Comparison of ENCODE assay signal across 14 cellular contexts in the genomic region with DNA sequence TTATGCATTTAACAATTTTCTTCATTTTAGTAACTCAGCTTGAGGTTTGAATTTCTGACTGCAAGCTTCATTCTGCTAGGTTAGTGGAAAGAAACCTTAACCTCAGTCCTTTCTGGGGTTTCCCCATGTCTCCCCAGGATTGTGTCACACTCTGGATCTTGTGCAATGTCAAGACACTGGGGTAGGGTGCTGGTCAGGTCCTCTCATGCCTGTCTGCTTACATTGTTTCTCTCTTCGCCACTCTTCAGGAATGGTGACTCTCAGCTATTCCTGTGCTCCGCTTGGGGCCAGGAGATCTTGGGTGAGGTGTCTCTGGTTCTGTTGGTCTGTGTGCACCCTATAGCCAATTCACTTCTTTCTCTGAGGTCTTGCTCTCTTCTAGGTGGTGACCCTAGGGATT. TPM values are rescaled to one million over a fixed set of nuclear protein-coding genes. Genes with fewer than 3 reads are reported as not detected.
DNase-seq lines count a peak whose midpoint lies in the region; ATAC-seq and TF ChIP-seq lines count a peak whose summit lies in the region.
"Had no signal": no experiment of that assay in that cellular context is flagged by ENCODE, and none has a peak within 500 bp of the region (broad histone marks: within the 10 kb centered on the region; RNA-seq: fewer than 3 reads in every experiment).

No MANE protein-coding gene starts in this region.

- H3K9me3 ChIP-seq in OCI-LY3 (ENCODE audit: insufficient read depth, low read length): no peaks in the 10 kb centered on the region
- H3K9me3 ChIP-seq in smooth muscle cell (replicated peaks; ENCODE audit: low read depth): no peaks in the 10 kb centered on the region

- no peaks in the 10 kb centered on the region for H3K27me3 Mint-ChIP-seq in activated CD8-positive, alpha-beta memory T cell treated with anti-CD3 and anti-CD28 coated beads, Interleukin-2, amount 10 ng/mL, durations not matched to agents 7 days and 5 days
- H3K27me3 Mint-ChIP-seq in effector memory CD8-positive, alpha-beta T cell: peaks cover 0 to 17% of the 10 kb centered on the region in 2 donors

- peak overlapping the region; percentile 60 for H3K27ac Mint-ChIP-seq in activated CD8-positive, alpha-beta memory T cell treated with anti-CD3 and anti-CD28 coated beads, Interleukin-2, amount 10 ng/mL, durations not matched to agents 7 days and 5 days
- no peak overlapping the region for H3K27ac Mint-ChIP-seq in effector memory CD8-positive, alpha-beta T cell
- H3K27ac Mint-ChIP-seq: endodermal cell had no signal

- H3K27me3 ChIP-seq in OCI-LY3 (ENCODE audit: low read depth, low read length) (no peaks in the 10 kb centered on the region), smooth muscle cell (ENCODE audit: low read depth) (no peaks in the 10 kb centered on the region)

- H3K9ac ChIP-seq in OCI-LY3 (ENCODE audit: low read length) (peak overlapping the region; percentile 43; the same call in 1 of the 2 replicates), smooth muscle cell (ENCODE audit: low read depth) (no peak overlapping the region)

- H4K20me1 ChIP-seq in OCI-LY3 (ENCODE audit: insufficient read depth, low read length) (no peaks in the 10 kb centered on the region), smooth muscle cell (ENCODE audit: low read depth) (no peaks in the 10 kb centered on the region)

- peak overlapping the region; percentile 63 for H3K4me2 ChIP-seq in OCI-LY3 (ENCODE audit: low read length)
- H3K4me2 ChIP-seq in smooth muscle cell: no peak overlapping the region

- H3K36me3 ChIP-seq in OCI-LY3 (replicated peaks; ENCODE audit: low read depth, low read length) (no peaks in the 10 kb centered on the region), smooth muscle cell (ENCODE audit: low read depth) (no peaks in the 10 kb centered on the region)

- peak; percentile 76 for ATAC-seq in activated CD8-positive, alpha-beta memory T cell treated with anti-CD3 and anti-CD28 coated beads, Interleukin-2, amount 10 ng/mL, durations not matched to agents 7 days and 5 days
- peak; percentile 26 for ATAC-seq in effector memory CD8-positive, alpha-beta T cell (replicated peaks)
- ATAC-seq in GM19452 (IDR thresholded peaks at IDR 0.05; ENCODE audit: unreplicated experiment): no peak
- ATAC-seq in HG03432 (IDR thresholded peaks at IDR 0.05; ENCODE audit: unreplicated experiment): no peak

- H3K4me3 ChIP-seq in OCI-LY3 (ENCODE audit: low read length) (peak overlapping the region; percentile 37), smooth muscle cell (no peak overlapping the region)

- TF ChIP-seq CTCF in OCI-LY3 (IDR thresholded peaks at IDR 0.05; ENCODE audit: low read depth, low read length): no peak
- no peak for TF ChIP-seq CTCF in smooth muscle cell (IDR thresholded peaks at IDR 0.05; ENCODE audit: borderline replicate concordance, insufficient read depth, poor library complexity, severe bottlenecking)

- H2AFZ ChIP-seq in OCI-LY3 (ENCODE audit: low read depth, low read length) (no peak overlapping the region), smooth muscle cell (ENCODE audit: low read depth) (no peak overlapping the region)

- H3K4me1 ChIP-seq in OCI-LY3 (ENCODE audit: low read length): peaks cover 57% of the 10 kb centered on the region
- H3K4me1 ChIP-seq in smooth muscle cell (ENCODE audit: low read depth): no peaks in the 10 kb centered on the region

- H3F3A ChIP-seq in smooth muscle cell (ENCODE audit: low read depth): no peaks in the 10 kb centered on the region

- peak; percentile 80 for DNase-seq in activated CD8-positive, alpha-beta memory T cell treated with anti-CD3 and anti-CD28 coated beads, Interleukin-2, amount 10 ng/mL, durations not matched to agents 7 days and 5 days
- no peak for DNase-seq in activated CD8-positive, alpha-beta memory T cell treated with anti-CD3 and anti-CD28 coated beads, Interleukin-2, amount 50 U/mL, for 48 hours
- no peak for DNase-seq in effector memory CD8-positive, alpha-beta T cell
- DNase-seq in stimulated activated CD4-positive, alpha-beta T cell treated with anti-CD3 and anti-CD28 coated beads, TNF-alpha, amount 100 ng/mL, for 48 hours (ENCODE audit: low read depth in 3 of 3): peak in 2 of 3 donors; percentile 46 to 66
- DNase-seq in smooth muscle cell (lab: John Stamatoyannopoulos, UW; ENCODE audit: unreplicated experiment): no peak
- DNase-seq: endodermal cell, GDM1, NCI-H524 treated with DMSO at 0.1 percent for 48 hours had no signal

- H3K4me1 Mint-ChIP-seq in activated CD8-positive, alpha-beta memory T cell treated with anti-CD3 and anti-CD28 coated beads, Interleukin-2, amount 10 ng/mL, durations not matched to agents 7 days and 5 days: peaks cover 77% of the 10 kb centered on the region
- H3K4me1 Mint-ChIP-seq in effector memory CD8-positive, alpha-beta T cell (ENCODE audit: low read depth in 2 of 2): peaks cover 0 to 2% of the 10 kb centered on the region in 2 donors
- H3K4me1 Mint-ChIP-seq: endodermal cell had no signal

- H3K79me2 ChIP-seq in OCI-LY3 (ENCODE audit: low read length): no peaks in the 10 kb centered on the region
- H3K79me2 ChIP-seq in smooth muscle cell (ENCODE audit: low read depth): no peaks in the 10 kb centered on the region

- H3K36me3 Mint-ChIP-seq in activated CD8-positive, alpha-beta memory T cell treated with anti-CD3 and anti-CD28 coated beads, Interleukin-2, amount 10 ng/mL, durations not matched to agents 7 days and 5 days: peaks cover 17% of the 10 kb centered on the region
- H3K36me3 Mint-ChIP-seq in effector memory CD8-positive, alpha-beta T cell (ENCODE audit: insufficient read depth): peaks cover 3% of the 10 kb centered on the region

- H3K9me3 Mint-ChIP-seq in activated CD8-positive, alpha-beta memory T cell treated with anti-CD3 and anti-CD28 coated beads, Interleukin-2, amount 10 ng/mL, durations not matched to agents 7 days and 5 days (ENCODE audit: low read depth): no peaks in the 10 kb centered on the region
- H3K9me3 Mint-ChIP-seq in effector memory CD8-positive, alpha-beta T cell: no peaks in the 10 kb centered on the region
- H3K9me3 Mint-ChIP-seq: endodermal cell had no signal

- peak overlapping the region; percentile 76 for H3K27ac ChIP-seq in OCI-LY3 (ENCODE audit: low read length)
- no peak overlapping the region for H3K27ac ChIP-seq in smooth muscle cell (ENCODE audit: low read depth)

- 93% methylated on average over 2 of the region's 2 CpGs for WGBS in smooth muscle cell (ENCODE audit: low lambda C conversion rate)

- no peak overlapping the region for H3K4me3 Mint-ChIP-seq in activated CD8-positive, alpha-beta memory T cell treated with anti-CD3 and anti-CD28 coated beads, Interleukin-2, amount 10 ng/mL, durations not matched to agents 7 days and 5 days
- no peak overlapping the region for H3K4me3 Mint-ChIP-seq in effector memory CD8-positive, alpha-beta T cell
- H3K4me3 Mint-ChIP-seq: endodermal cell had no signal

- CTCF ChIA-PET in activated CD8-positive, alpha-beta memory T cell treated with anti-CD3 and anti-CD28 coated beads, Interleukin-2, amount 10 ng/mL, durations not matched to agents 7 days and 5 days (lab: Charles Lee): interaction anchor here (1.2 to 1.4 kb wide), 3 partner anchors 12 to 22 kb away, joined by 3 to 6 read pairs (median 4); no protein-coding TSS in a partner anchor

RNA-seq across cellular contexts. Expression of gene CTLA4, which starts 23.9 kb away (rescaled TPM):
- total RNA-seq in activated CD8-positive, alpha-beta memory T cell treated with anti-CD3 and anti-CD28 coated beads, Interleukin-2, amount 10 ng/mL, durations not matched to agents 7 days and 5 days: 10 to 100 TPM; 20.8 to 66.6 TPM
- not detected in 2 replicates for total RNA-seq in smooth muscle cell
- polyA plus RNA-seq in smooth muscle cell: not detected in 2 replicates
- total RNA-seq: endodermal cell, LHCN-M2, myocyte, temporal lobe had no signal

RNA-seq across cellular contexts. Expression of gene ICOS, which starts 45.1 kb away (rescaled TPM):
- total RNA-seq in activated CD8-positive, alpha-beta memory T cell treated with anti-CD3 and anti-CD28 coated beads, Interleukin-2, amount 10 ng/mL, durations not matched to agents 7 days and 5 days: 10 to 100 TPM; 26.9 to 49.7 TPM
- not detected in 2 replicates for total RNA-seq in smooth muscle cell
- not detected in 2 replicates for polyA plus RNA-seq in smooth muscle cell
- total RNA-seq: endodermal cell, LHCN-M2, myocyte had no signal

Comparison
In these comparisons a context has a peak if more than half of its experiments do, and no peak if none do; other contexts are left out.
1. DNase-seq: peak in activated CD8-positive, alpha-beta memory T cell treated with anti-CD3 and anti-CD28 coated beads, Interleukin-2, amount 10 ng/mL, durations not matched to agents 7 days and 5 days (single experiment) and stimulated activated CD4-positive, alpha-beta T cell treated with anti-CD3 and anti-CD28 coated beads, TNF-alpha, amount 100 ng/mL, for 48 hours (2 of 3); none in activated CD8-positive, alpha-beta memory T cell treated with anti-CD3 and anti-CD28 coated beads, Interleukin-2, amount 50 U/mL, for 48 hours (single experiment), effector memory CD8-positive, alpha-beta T cell (0 of 3) and smooth muscle cell (single experiment).
2. ATAC-seq: peak in activated CD8-positive, alpha-beta memory T cell treated with anti-CD3 and anti-CD28 coated beads, Interleukin-2, amount 10 ng/mL, durations not matched to agents 7 days and 5 days (single experiment) and effector memory CD8-positive, alpha-beta T cell (single experiment); none in GM19452 (single experiment) and HG03432 (single experiment).
3. RNA of gene CTLA4, which starts 23.9 kb away (total RNA-seq): 20.8 to 66.6 TPM in activated CD8-positive, alpha-beta memory T cell treated with anti-CD3 and anti-CD28 coated beads, Interleukin-2, amount 10 ng/mL, durations not matched to agents 7 days and 5 days; not detected in smooth muscle cell; every median in the first group is over 10 times any median in the second.
4. RNA of gene ICOS, which starts 45.1 kb away (total RNA-seq): 26.9 to 49.7 TPM in activated CD8-positive, alpha-beta memory T cell treated with anti-CD3 and anti-CD28 coated beads, Interleukin-2, amount 10 ng/mL, durations not matched to agents 7 days and 5 days; not detected in smooth muscle cell; every median in the first group is over 10 times any median in the second.